Comparison of ENCODE assay signal across 2 cellular contexts in genomic region chr15:75745305-75745704, GRCh38.
TF ChIP-seq lines count a peak whose summit lies in the region.

No MANE protein-coding gene starts in this region.

TF ChIP-seq in HepG2, 621 proteins besides CTCF, POLR2A, EP300 and RAD21:
- TF ChIP-seq ZNF12 (CRISPR knock-in tag; IDR thresholded peaks at IDR 0.05): peak; percentile 93
- no peak for TF ChIP-seq RBM39 (IDR thresholded peaks at IDR 0.05; ENCODE audit: low read depth, low read length, poor library complexity, severe bottlenecking)
- peak; percentile 40; the same call in 1 of the 2 replicates for TF ChIP-seq CEBPB (IDR thresholded peaks at IDR 0.05; ENCODE audit: borderline replicate concordance, low read depth, low read length)
- no peak for TF ChIP-seq CBX1 (IDR thresholded peaks at IDR 0.05; ENCODE audit: low read depth)
- TF ChIP-seq CERS6 (CRISPR knock-in tag; IDR thresholded peaks at IDR 0.05): no peak
- TF ChIP-seq TBX3 (IDR thresholded peaks at IDR 0.05; ENCODE audit: borderline replicate concordance): no peak
- no peak for TF ChIP-seq SP1 (IDR thresholded peaks at IDR 0.05)
- no peak for TF ChIP-seq SP1 (CRISPR knock-in tag; IDR thresholded peaks at IDR 0.05)
- TF ChIP-seq ZNF891 (CRISPR knock-in tag; IDR thresholded peaks at IDR 0.05): no peak
- no peak for TF ChIP-seq PHF8 (CRISPR knock-in tag; IDR thresholded peaks at IDR 0.05)
- TF ChIP-seq ZNF274 (CRISPR knock-in tag; IDR thresholded peaks at IDR 0.05): no peak
- TF ChIP-seq SP4 (CRISPR knock-in tag; IDR thresholded peaks at IDR 0.05): no peak
- no peak for TF ChIP-seq ZBTB25 (CRISPR knock-in tag; IDR thresholded peaks at IDR 0.05)
- TF ChIP-seq, protein P1, sequence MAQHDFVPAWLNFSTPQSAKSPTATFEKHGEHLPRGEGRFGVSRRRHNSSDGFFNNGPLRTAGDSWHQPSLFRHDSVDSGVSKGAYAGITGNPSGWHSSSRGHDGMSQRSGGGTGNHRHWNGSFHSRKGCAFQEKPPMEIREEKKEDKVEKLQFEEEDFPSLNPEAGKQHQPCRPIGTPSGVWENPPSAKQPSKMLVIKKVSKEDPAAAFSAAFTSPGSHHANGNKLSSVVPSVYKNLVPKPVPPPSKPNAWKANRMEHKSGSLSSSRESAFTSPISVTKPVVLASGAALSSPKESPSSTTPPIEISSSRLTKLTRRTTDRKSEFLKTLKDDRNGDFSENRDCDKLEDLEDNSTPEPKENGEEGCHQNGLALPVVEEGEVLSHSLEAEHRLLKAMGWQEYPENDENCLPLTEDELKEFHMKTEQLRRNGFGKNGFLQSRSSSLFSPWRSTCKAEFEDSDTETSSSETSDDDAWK (CRISPR knock-in tag; IDR thresholded peaks at IDR 0.05): no peak

TF ChIP-seq in H1, 55 proteins besides CTCF, POLR2A, EP300 and RAD21:
- no peak for TF ChIP-seq KDM4A (IDR thresholded peaks at IDR 0.05; ENCODE audit: low read depth, low read length, severe bottlenecking)
- no peak for TF ChIP-seq CREB1 (IDR thresholded peaks at IDR 0.05)
- no peak for TF ChIP-seq SP2 (IDR thresholded peaks at IDR 0.05; ENCODE audit: low read length)
- no peak for TF ChIP-seq SIRT6 (IDR thresholded peaks at IDR 0.05; ENCODE audit: low read length)
- no peak for TF ChIP-seq CTBP2 (IDR thresholded peaks at IDR 0.05; ENCODE audit: borderline replicate concordance, insufficient read depth, insufficient read length, low read length)
- no peak for TF ChIP-seq BRCA1 (IDR thresholded peaks at IDR 0.05; ENCODE audit: low read depth, low read length)
- no peak for TF ChIP-seq JUND (IDR thresholded peaks at IDR 0.05; ENCODE audit: low read length)
- TF ChIP-seq TAF1 (IDR thresholded peaks at IDR 0.05; ENCODE audit: low read depth, low read length): no peak
- TF ChIP-seq, protein P2, sequence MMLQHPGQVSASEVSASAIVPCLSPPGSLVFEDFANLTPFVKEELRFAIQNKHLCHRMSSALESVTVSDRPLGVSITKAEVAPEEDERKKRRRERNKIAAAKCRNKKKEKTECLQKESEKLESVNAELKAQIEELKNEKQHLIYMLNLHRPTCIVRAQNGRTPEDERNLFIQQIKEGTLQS (IDR thresholded peaks at IDR 0.05; ENCODE audit: insufficient read depth, low read depth, low read length): no peak
- TF ChIP-seq ASH2L (IDR thresholded peaks at IDR 0.05; ENCODE audit: low read length): no peak
- no peak for TF ChIP-seq MAX (IDR thresholded peaks at IDR 0.05)
- TF ChIP-seq GTF2F1 (IDR thresholded peaks at IDR 0.05; ENCODE audit: borderline replicate concordance, low read depth, low read length): no peak
- no peak for TF ChIP-seq KDM1A (IDR thresholded peaks at IDR 0.05; ENCODE audit: borderline replicate concordance, low read length)
- no peak for TF ChIP-seq NRF1 (IDR thresholded peaks at IDR 0.05; ENCODE audit: low read depth, low read length)
- TF ChIP-seq TAF7 (optimal IDR thresholded peaks at IDR 0.05; ENCODE audit: borderline replicate concordance, low read depth, low read length): no peak
- no peak for TF ChIP-seq ZNF274 (IDR thresholded peaks at IDR 0.05; ENCODE audit: borderline replicate concordance, extremely low read depth, low read length)
- TF ChIP-seq CBX5 (IDR thresholded peaks at IDR 0.05; ENCODE audit: low read depth, low read length): no peak
